21 cellular contexts compared by ENCODE assay signal in genomic region chr12:41254004-41254403, GRCh38.
DNase-seq lines count a peak whose midpoint lies in the region; ATAC-seq, FAIRE-seq and TF ChIP-seq lines count a peak whose summit lies in the region.
"Had no signal": no experiment of that assay in that cellular context is flagged by ENCODE, and none has a peak within 500 bp of the region (broad histone marks: within the 10 kb centered on the region; RNA-seq: fewer than 3 reads in every experiment).

No MANE protein-coding gene starts in this region.

- H3K9me1 ChIP-seq in IMR-90 (ENCODE audit: insufficient read depth, low read length) (no peaks in the 10 kb centered on the region), K562 (ENCODE audit: control insufficient read depth, insufficient read depth, low read length) (no peaks in the 10 kb centered on the region)

- H3K4me1 ChIP-seq in A549: no peaks in the 10 kb centered on the region
- no peaks in the 10 kb centered on the region for H3K4me1 ChIP-seq in IMR-90 (ENCODE audit: control insufficient read depth, insufficient read depth, low read length)
- no peaks in the 10 kb centered on the region for H3K4me1 ChIP-seq in K562 (replicated peaks in 1 of 2; ENCODE audit: control insufficient read depth in 2 of 2, insufficient read depth in 2 of 2, low read length in 2 of 2)
- no peaks in the 10 kb centered on the region for H3K4me1 ChIP-seq in osteoblast (ENCODE audit: insufficient read depth, low read length)
- H3K4me1 ChIP-seq: Caco-2 had no signal

- H2AK5ac ChIP-seq in IMR-90 (ENCODE audit: low read depth, low read length): no peak overlapping the region

- H3K27ac ChIP-seq in A549 (no peak overlapping the region), IMR-90 (ENCODE audit: insufficient read depth, low read length) (no peak overlapping the region), K562 (ENCODE audit: extremely low read depth, low read depth, low read length) (no peak overlapping the region), osteoblast (ENCODE audit: low read depth, low read length) (no peak overlapping the region)
- H3K27ac ChIP-seq: BLaER1 treated with 17β-estradiol and CSF1 and Interleukin-3, amounts not matched to agents 10 nM and 100 nM; C4-2B had no signal

- POLR2A ChIA-PET in A549 (lab: Yijun Ruan, JAX) (no interaction called here), IMR-90 (lab: Charles Lee; ENCODE audit: unreplicated experiment) (no interaction called here), K562 (lab: Yijun Ruan, JAX) (interaction anchor here (0.7 kb wide), 1 partner anchor 180 kb away, joined by 3 read pairs; no protein-coding TSS in a partner anchor)

- CTCF ChIA-PET in A549 (lab: Yijun Ruan, JAX): interaction anchor here (1.5 to 1.6 kb wide), 2 partner anchors 10 to 23 kb away, joined by 3 to 4 read pairs; no protein-coding TSS in a partner anchor
- CTCF ChIA-PET in IMR-90 (lab: Yijun Ruan, JAX): no interaction called here
- CTCF ChIA-PET in K562 (lab: Yijun Ruan, JAX; ENCODE audit: low intra/inter-chr PET ratio): no interaction called here

- no peak overlapping the region for H3K23ac ChIP-seq in IMR-90 (ENCODE audit: low read depth, low read length)

- in situ Hi-C loops in IMR-90 (cut with MboI; ENCODE audit: low sequenced_read_pairs) (no loop called here), K562 (cut with MboI) (no loop called here)

- H3K4me2 ChIP-seq in A549 (no peak overlapping the region), IMR-90 (ENCODE audit: low read depth, low read length) (no peak overlapping the region), K562 (ENCODE audit: insufficient read depth, low read length) (no peak overlapping the region), osteoblast (ENCODE audit: insufficient read depth, low read length) (no peak overlapping the region)
- H3K4me2 ChIP-seq: BLaER1 treated with 17β-estradiol and CSF1 and Interleukin-3, amounts not matched to agents 10 nM and 100 nM had no signal

- H3K36me3 ChIP-seq in IMR-90 (ENCODE audit: control insufficient read depth, insufficient read depth, low read length) (no peaks in the 10 kb centered on the region), K562 (ENCODE audit: control insufficient read depth, insufficient read depth, low read length) (no peaks in the 10 kb centered on the region), osteoblast (ENCODE audit: insufficient read depth, low read length) (no peaks in the 10 kb centered on the region)
- H3K36me3 ChIP-seq: BLaER1 treated with 17β-estradiol and CSF1 and Interleukin-3, amounts not matched to agents 10 nM and 100 nM had no signal

- no peaks in the 10 kb centered on the region for H3K9me3 ChIP-seq in A549
- no peaks in the 10 kb centered on the region for H3K9me3 ChIP-seq in IMR-90 (ENCODE audit: control insufficient read depth, insufficient read depth, low read length)
- H3K9me3 ChIP-seq in K562 (replicated peaks; ENCODE audit: control insufficient read depth, insufficient read depth, low read depth, low read length): no peaks in the 10 kb centered on the region
- no peaks in the 10 kb centered on the region for H3K9me3 ChIP-seq in osteoblast (ENCODE audit: low read depth, low read length)
- H3K9me3 ChIP-seq: Caco-2 had no signal

- no peak overlapping the region for H2BK120ac ChIP-seq in IMR-90 (ENCODE audit: low read depth, low read length)

- H3K79me2 ChIP-seq in K562 (ENCODE audit: control insufficient read depth, insufficient read depth, low read length): no peaks in the 10 kb centered on the region
- no peaks in the 10 kb centered on the region for H3K79me2 ChIP-seq in osteoblast (ENCODE audit: insufficient read depth, low read length)

- H3K27me3 ChIP-seq in IMR-90 (ENCODE audit: control insufficient read depth, insufficient read depth, low read length) (no peaks in the 10 kb centered on the region), K562 (ENCODE audit: control insufficient read depth in 2 of 2, insufficient read depth in 2 of 2, low read length in 2 of 2) (no peaks in the 10 kb centered on the region), osteoblast (ENCODE audit: insufficient read depth, low read length) (no peaks in the 10 kb centered on the region)
- H3K27me3 ChIP-seq: BLaER1 treated with 17β-estradiol and CSF1 and Interleukin-3, amounts not matched to agents 10 nM and 100 nM had no signal

- no peaks in the 10 kb centered on the region for H3K79me1 ChIP-seq in IMR-90 (ENCODE audit: low read depth in 1 of 2, low read length in 2 of 2)

- TF ChIP-seq POLR2A in A549 (IDR thresholded peaks at IDR 0.05; ENCODE audit: low read length) (no peak), IMR-90 (IDR thresholded peaks at IDR 0.05; ENCODE audit: low read depth, low read length) (no peak), K562 (conservative IDR thresholded peaks at IDR 0.05) (no peak)

- no peak overlapping the region for H4K5ac ChIP-seq in IMR-90 (ENCODE audit: low read depth, low read length)

- BruUV-seq in IMR-90 (replicated peaks; lab: Mats Ljungman, UMichigan) (no TSS peak), K562 (replicated peaks; lab: Mats Ljungman, UMichigan) (no TSS peak)

- 60% methylated on average over 3 of the region's 3 CpGs for WGBS in A549 (ENCODE audit: missing lambda C conversion rate)
- no CpG with 5 or more reads among the region's 3 CpGs for WGBS in IMR-90 (ENCODE audit: extremely low coverage in 2 of 2, insufficient read length in 1 of 2), 2 experiments
- WGBS in K562 (ENCODE audit: insufficient coverage, low coverage, missing lambda C conversion rate): 4% methylated on average over 3 of the region's 3 CpGs

- H2AFZ ChIP-seq in IMR-90 (replicated peaks; ENCODE audit: low read length, poor library complexity) (no peak overlapping the region), K562 (ENCODE audit: low read depth, low read length) (no peak overlapping the region), osteoblast (ENCODE audit: low read length) (no peak overlapping the region)

- TF ChIP-seq CTCF in A549 (IDR thresholded peaks at IDR 0.05) (no peak), IMR-90 (conservative IDR thresholded peaks at IDR 0.05; ENCODE audit: low read depth, low read length) (no peak), K562 (IDR thresholded peaks at IDR 0.05 in 2 of 3, conservative IDR thresholded peaks at IDR 0.05 in 1 of 3; ENCODE audit: insufficient read depth in 2 of 3, low read depth in 1 of 3, low read length in 3 of 3) (no peak), osteoblast (IDR thresholded peaks at IDR 0.05; ENCODE audit: extremely low read depth, low read depth, low read length) (no peak), natural killer cell (IDR thresholded peaks at IDR 0.05) (no peak)

- TF ChIP-seq RAD21 in A549 (conservative IDR thresholded peaks at IDR 0.05 in 1 of 2, IDR thresholded peaks at IDR 0.05 in 1 of 2) (no peak), IMR-90 (IDR thresholded peaks at IDR 0.05; ENCODE audit: low read length) (no peak), K562 (CRISPR knock-in tag; conservative IDR thresholded peaks at IDR 0.05 in 1 of 2, IDR thresholded peaks at IDR 0.05 in 1 of 2) (no peak)

- no peak overlapping the region for H3K9ac ChIP-seq in IMR-90 (ENCODE audit: low read depth, low read length)
- H3K9ac ChIP-seq in K562 (ENCODE audit: insufficient read depth in 1 of 2, low read depth in 2 of 2, low read length in 2 of 2): no peak overlapping the region
- H3K9ac ChIP-seq: BLaER1 treated with 17β-estradiol and CSF1 and Interleukin-3, amounts not matched to agents 10 nM and 100 nM had no signal

- no peak overlapping the region for H2AK9ac ChIP-seq in IMR-90 (replicated peaks; ENCODE audit: low read depth, low read length, poor library complexity)

- no peak overlapping the region for H3K14ac ChIP-seq in IMR-90 (replicated peaks; ENCODE audit: low read depth, low read length)

- no peak overlapping the region for H3K18ac ChIP-seq in IMR-90 (ENCODE audit: low read depth, low read length)

- no peak for FAIRE-seq in A549 (lab: Jason Lieb, UNC)
- FAIRE-seq in K562 (lab: Jason Lieb, UNC): no peak
- FAIRE-seq: A204.1, D721Med, G401.6, GM12891 had no signal

- H3K4ac ChIP-seq in IMR-90 (ENCODE audit: low read depth, low read length): no peak overlapping the region

- H3K4me1 Mint-ChIP-seq in natural killer cell: no peaks in the 10 kb centered on the region
- H3K4me1 Mint-ChIP-seq: B cell had no signal

- no peak overlapping the region for H2BK5ac ChIP-seq in IMR-90 (ENCODE audit: low read depth, low read length, poor library complexity, severe bottlenecking)

- H2BK20ac ChIP-seq in IMR-90 (ENCODE audit: low read depth, low read length): no peak overlapping the region

- intact Hi-C loops in IMR-90 (cut with micrococcal nuclease) (no loop called here), K562 (cut with micrococcal nuclease) (no loop called here), natural killer cell (cut with micrococcal nuclease) (no loop called here)

- no peak overlapping the region for H3K4me3 Mint-ChIP-seq in natural killer cell
- H3K4me3 Mint-ChIP-seq: B cell; CD4-positive, alpha-beta T cell; CD8-positive, alpha-beta T cell had no signal

- H3K56ac ChIP-seq in IMR-90 (ENCODE audit: extremely low read depth, insufficient read depth, low read length): no peak overlapping the region

- dilution Hi-C loops in IMR-90 (cut with HindIII; ENCODE audit: low sequenced_read_pairs, unreplicated experiment): no loop called here

- DNase-seq in A549 (ENCODE audit: low read depth in 1 of 2, low spot score in 1 of 2) (no peak), IMR-90 (no peak), K562 (ENCODE audit: extremely low read depth in 1 of 4, low spot score in 3 of 4) (no peak), osteoblast (ENCODE audit: insufficient read length, low spot score, missing footprints) (no peak), natural killer cell (no peak), foreskin melanocyte (no peak)
- DNase-seq: 8988T; AML-193; Caco-2; Calu3; CD4-positive, alpha-beta T cell; CD8-positive, alpha-beta T cell; DMS79 treated with DMSO at 0.1 percent for 48 hours; GF-D8 had no signal

- H3K9me3 Mint-ChIP-seq in natural killer cell: peaks cover 0 to 11% of the 10 kb centered on the region in 2 donors
- H3K9me3 Mint-ChIP-seq: CD4-positive, alpha-beta T cell; CD8-positive, alpha-beta T cell had no signal

- TF ChIP-seq EP300 in A549 (IDR thresholded peaks at IDR 0.05): no peak
- no peak for TF ChIP-seq EP300 in K562 (IDR thresholded peaks at IDR 0.05; ENCODE audit: low read length)

- H3K36me3 Mint-ChIP-seq in natural killer cell: no peaks in the 10 kb centered on the region
- H3K36me3 Mint-ChIP-seq: CD8-positive, alpha-beta T cell had no signal

- no peaks in the 10 kb centered on the region for H3K27me3 Mint-ChIP-seq in natural killer cell (ENCODE audit: low read depth in 2 of 2)
- H3K27me3 Mint-ChIP-seq: CD4-positive, alpha-beta T cell had no signal

- no peak overlapping the region for H3K27ac Mint-ChIP-seq in natural killer cell
- H3K27ac Mint-ChIP-seq: B cell; CD4-positive, alpha-beta T cell; CD8-positive, alpha-beta T cell had no signal

- H4K8ac ChIP-seq in IMR-90 (ENCODE audit: low read depth in 2 of 2, low read length in 2 of 2): no peak overlapping the region

- H4K20me1 ChIP-seq in IMR-90 (ENCODE audit: insufficient read depth, low read length): no peaks in the 10 kb centered on the region
- no peaks in the 10 kb centered on the region for H4K20me1 ChIP-seq in K562 (replicated peaks; ENCODE audit: control insufficient read depth, insufficient read depth, low read length)
- H4K20me1 ChIP-seq in osteoblast (ENCODE audit: insufficient read depth, low read length): no peaks in the 10 kb centered on the region
- H4K20me1 ChIP-seq: BLaER1 treated with 17β-estradiol and CSF1 and Interleukin-3, amounts not matched to agents 10 nM and 100 nM had no signal

- H3K4me3 ChIP-seq in A549 (no peak overlapping the region), IMR-90 (ENCODE audit: insufficient read depth, low read depth, low read length) (no peak overlapping the region), K562 (no peak overlapping the region), osteoblast (ENCODE audit: insufficient read depth, low read length) (no peak overlapping the region)
- H3K4me3 ChIP-seq: BLaER1 treated with 17β-estradiol and CSF1 and Interleukin-3, amounts not matched to agents 10 nM and 100 nM had no signal

- no peak for ATAC-seq in A549
- ATAC-seq in IMR-90 (ENCODE audit: low read depth): no peak
- no peak for ATAC-seq in K562
- no peak for ATAC-seq in natural killer cell
- ATAC-seq: CD8-positive, alpha-beta T cell had no signal

- H4K91ac ChIP-seq in IMR-90 (ENCODE audit: insufficient read depth, low read depth, low read length): no peak overlapping the region

- H2BK15ac ChIP-seq in IMR-90 (ENCODE audit: low read depth, low read length): no peak overlapping the region

Comparison
In these comparisons a context has a peak if more than half of its experiments do, and no peak if none do; other contexts are left out.
1. Of the 35 proteins assayed by ChIP-seq in both K562 and A549: peak only in K562: none; only in A549: MAFK; in both: none; in neither: 34.